ENCODE assay signal across 8 cellular contexts in the genomic region with DNA sequence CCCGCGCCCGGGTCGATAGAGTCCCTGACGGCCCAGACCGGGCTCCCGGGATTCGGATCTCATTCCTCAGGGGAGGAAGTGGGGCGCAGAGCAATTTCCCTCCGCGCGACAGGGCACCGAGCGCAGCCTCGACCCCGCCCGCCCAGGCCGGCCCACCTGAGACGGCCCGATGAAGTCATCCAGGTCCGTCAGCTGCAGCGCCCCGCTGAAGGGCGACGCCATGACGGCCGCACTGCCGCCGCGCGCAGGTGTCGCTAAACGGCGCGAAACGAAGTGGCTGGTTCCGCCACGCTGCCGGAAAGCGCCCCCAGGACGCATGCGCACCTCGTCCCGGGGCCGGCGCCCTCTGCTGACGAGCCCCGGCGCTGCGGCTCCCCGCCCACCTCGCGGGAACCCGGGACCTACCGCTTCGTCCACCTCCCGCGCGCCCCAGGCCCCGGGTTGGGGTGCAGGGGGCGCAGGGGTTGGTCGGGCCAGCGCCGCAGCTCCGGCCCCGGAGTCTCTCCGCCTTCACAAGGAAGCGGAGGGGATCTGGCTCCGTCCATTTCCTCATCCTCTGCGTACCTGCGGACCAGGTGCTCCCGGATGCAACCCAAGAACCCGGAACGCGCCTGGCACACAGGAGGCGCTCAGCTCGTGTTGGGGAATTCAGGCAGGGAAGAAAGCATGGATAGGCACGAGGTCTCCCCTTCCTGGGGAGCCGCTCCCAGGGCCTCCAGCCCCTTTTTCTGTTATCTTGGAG. TPM values are rescaled to one million over a fixed set of nuclear protein-coding genes. Genes with fewer than 3 reads are reported as not detected.
DNase-seq lines count a peak whose midpoint lies in the region; ATAC-seq and TF ChIP-seq lines count a peak whose summit lies in the region.

Gene CIAO3 (minus strand): TSS at position 234 of the 742 bp plus-strand sequence. CDS start 12 bp downstream, at position 222.

- ATAC-seq in DND-41 (ENCODE audit: insufficient read depth, low read depth) = peak; percentile 91
- ATAC-seq in GM21786 (IDR thresholded peaks at IDR 0.05; ENCODE audit: unreplicated experiment) = peak; percentile 54

- H2AFZ ChIP-seq in DND-41 (ENCODE audit: low read depth, low read length) = peak within 1 kb of the TSS; percentile 97
- H2AFZ ChIP-seq in neuron (ENCODE audit: low read depth, low read length) = peak within 1 kb of the TSS; percentile 88

- DNase-seq in DND-41 (peak; percentile 89), LHCN-M2 (ENCODE audit: low read depth) (peak; percentile 84), SHP77 (lab: John Stamatoyannopoulos, UW) (peak; percentile 69 to 76), activated gamma-delta T cell (lab: John Stamatoyannopoulos, UW) (peak; percentile 89), foreskin fibroblast (peak; percentile 87 to 96)

- peak within 1 kb of the TSS; percentile 99 for H3K4me2 ChIP-seq in DND-41 (ENCODE audit: insufficient read depth, low read length)

- H3K36me3 ChIP-seq in DND-41 (ENCODE audit: insufficient read depth, low read length) (peaks cover 26% of the 10 kb centered on the region), neuron (ENCODE audit: insufficient read depth, low read length) (peaks cover 17% of the 10 kb centered on the region), subcutaneous abdominal adipose tissue (ENCODE audit: control insufficient read depth in 5 of 5, insufficient read depth in 5 of 5, low read length in 5 of 5) (peaks cover 0 to 22% (median 19%) of the 10 kb centered on the region in 5 donors)

- no peaks in the 10 kb centered on the region for H3K9me3 ChIP-seq in DND-41 (ENCODE audit: insufficient read depth, low read length, severe bottlenecking)
- H3K9me3 ChIP-seq in neuron (ENCODE audit: low read length) = no peaks in the 10 kb centered on the region
- H3K9me3 ChIP-seq in subcutaneous abdominal adipose tissue (ENCODE audit: control insufficient read depth in 5 of 5, low read length in 5 of 5) = no peaks in the 10 kb centered on the region

- H3K27ac ChIP-seq in DND-41 (ENCODE audit: low read length) (peak within 1 kb of the TSS; percentile 75), subcutaneous abdominal adipose tissue (ENCODE audit: low read depth, low read length) (no peak within 1 kb of the TSS)

- TF ChIP-seq CTCF in DND-41 (IDR thresholded peaks at IDR 0.05; ENCODE audit: borderline replicate concordance, extremely low read depth, low read length, poor library complexity, severe bottlenecking) = peak; percentile 91
- peak; percentile 79 for TF ChIP-seq CTCF in foreskin fibroblast (IDR thresholded peaks at IDR 0.05; ENCODE audit: low read depth, low read length)

- H3K27me3 ChIP-seq in DND-41 (ENCODE audit: insufficient read depth, low read length, poor library complexity) = no peaks in the 10 kb centered on the region
- H3K27me3 ChIP-seq in neuron (ENCODE audit: insufficient read depth, low read length) = no peaks in the 10 kb centered on the region
- peaks cover 0 to 9% (median 3%) of the 10 kb centered on the region in 5 donors for H3K27me3 ChIP-seq in subcutaneous abdominal adipose tissue (ENCODE audit: control insufficient read depth in 5 of 5, insufficient read depth in 4 of 5, low read length in 5 of 5)

- H3K4me1 ChIP-seq in DND-41 (ENCODE audit: insufficient read depth, low read length) (peaks cover 19% of the 10 kb centered on the region), neuron (ENCODE audit: insufficient read depth, low read length) (peaks cover 11% of the 10 kb centered on the region), subcutaneous abdominal adipose tissue (ENCODE audit: control insufficient read depth in 5 of 5, insufficient read depth in 5 of 5, low read length in 5 of 5) (peaks cover 6 to 18% (median 16%) of the 10 kb centered on the region in 5 donors)

- H3K79me2 ChIP-seq in DND-41 (ENCODE audit: insufficient read depth, low read length) = peaks cover 18% of the 10 kb centered on the region

- no peaks in the 10 kb centered on the region for H4K20me1 ChIP-seq in DND-41 (ENCODE audit: insufficient read depth, low read length)

- H3K4me3 ChIP-seq in DND-41 (ENCODE audit: low read depth in 1 of 2, low read length in 2 of 2) (peak within 1 kb of the TSS; percentile 91 to 98), foreskin fibroblast (ENCODE audit: low read depth in 1 of 2, low read length in 2 of 2) (peak within 1 kb of the TSS; percentile 74 to 78), neuron (ENCODE audit: low read length) (peak within 1 kb of the TSS; percentile 80), subcutaneous abdominal adipose tissue (ENCODE audit: low read depth in 1 of 5, low read length in 5 of 5) (peak within 1 kb of the TSS; percentile 67 to 86 (median 79))

- peak within 1 kb of the TSS; percentile 96 for H3K9ac ChIP-seq in DND-41 (ENCODE audit: low read depth, low read length)
- peak within 1 kb of the TSS in 4 of 5 donors; percentile 90 to 94 (median 90) for H3K9ac ChIP-seq in subcutaneous abdominal adipose tissue (ENCODE audit: low read length in 5 of 5)

RNA-seq across cellular contexts. Expression of gene CIAO3, which starts in this region (rescaled TPM):
- total RNA-seq in LHCN-M2 (2014; rRNA removed) = 29.0 and 31.9 TPM in 2 replicates
- polyA plus RNA-seq in LHCN-M2 (2012) = 20.1 TPM
